Comparison of ENCODE assay signal across 8 cellular contexts in genomic region chr7:30162622-30163124, GRCh38. TPM values are rescaled to one million over a fixed set of nuclear protein-coding genes. Genes with fewer than 3 reads are reported as not detected.
DNase-seq lines count a peak whose midpoint lies in the region; ATAC-seq and TF ChIP-seq lines count a peak whose summit lies in the region.

No MANE protein-coding gene starts in this region.

- DNase-seq in Daoy (ENCODE audit: low read depth) (peak; percentile 74), OCI-M1 (lab: John Stamatoyannopoulos, UW) (peak; percentile 47), epithelial cell of esophagus (ENCODE audit: low read depth) (peak; percentile 86), AML-193 (lab: John Stamatoyannopoulos, UW) (no peak)
- DNase-seq in activated CD8-positive, alpha-beta memory T cell treated with anti-CD3 and anti-CD28 coated beads for 24 hours: no peak

- H3K36me3 ChIP-seq in skeletal muscle satellite cell (ENCODE audit: insufficient read depth, low read length): no peaks in the 10 kb centered on the region

- H3K9me3 ChIP-seq in skeletal muscle satellite cell (replicated peaks; ENCODE audit: low read length): no peaks in the 10 kb centered on the region

- H3K4me2 ChIP-seq in skeletal muscle satellite cell (ENCODE audit: low read length): peak overlapping the region; percentile 72

- peak; percentile 39 for ATAC-seq in HG03064 (IDR thresholded peaks at IDR 0.05; ENCODE audit: low read depth, unreplicated experiment)
- ATAC-seq in HG03095 (IDR thresholded peaks at IDR 0.05; ENCODE audit: unreplicated experiment): no peak

- peak overlapping the region; percentile 54 for H3K9ac ChIP-seq in skeletal muscle satellite cell (ENCODE audit: low read depth, low read length)

- no peaks in the 10 kb centered on the region for H3K27me3 ChIP-seq in skeletal muscle satellite cell (ENCODE audit: control insufficient read depth, insufficient read depth, low read length)

- peak overlapping the region; percentile 11 for H3K4me3 ChIP-seq in epithelial cell of esophagus (ENCODE audit: low read length)
- H3K4me3 ChIP-seq in skeletal muscle satellite cell (ENCODE audit: low read length): peak overlapping the region; percentile 47

- peaks cover 19% of the 10 kb centered on the region for H3K4me1 ChIP-seq in skeletal muscle satellite cell (ENCODE audit: control insufficient read depth, insufficient read depth, low read length)

- no peak for TF ChIP-seq CTCF in epithelial cell of esophagus (IDR thresholded peaks at IDR 0.05; ENCODE audit: insufficient read depth, low read depth, low read length, missing control alignments)

RNA-seq across cellular contexts. Expression of gene MTURN, which starts 27.9 kb away (rescaled TPM):
- 11.8 and 18.4 TPM in 2 replicates for total RNA-seq in Daoy (2014; rRNA removed; shearing (Covaris generic))
- total RNA-seq in skeletal muscle satellite cell (2012; rRNA removed): 10.4 and 19.7 TPM in 2 replicates

Comparison
In these comparisons a context has a peak if more than half of its experiments do, and no peak if none do; other contexts are left out.
1. DNase-seq: peak in Daoy (single experiment), OCI-M1 (single experiment) and epithelial cell of esophagus (single experiment); none in AML-193 (0 of 2) and activated CD8-positive, alpha-beta memory T cell treated with anti-CD3 and anti-CD28 coated beads for 24 hours (single experiment).